Comparison of ENCODE assay signal across 8 cellular contexts in genomic region chr10:32055478-32056135, GRCh38. TPM values are rescaled to one million over a fixed set of nuclear protein-coding genes. Genes with fewer than 3 reads are reported as not detected.
A peak's percentile ranks its signal among the peaks of the same experiment; 100 is the strongest.
DNase-seq lines count a peak whose midpoint lies in the region; ATAC-seq and TF ChIP-seq lines count a peak whose summit lies in the region.

No MANE protein-coding gene starts in this region.

- no peaks in the 10 kb centered on the region for H3K9me3 ChIP-seq in HUES48 (ENCODE audit: control insufficient read depth, insufficient read depth, low read length)
- no peaks in the 10 kb centered on the region for H3K9me3 ChIP-seq in SK-N-MC (ENCODE audit: low read depth, low read length)
- no peaks in the 10 kb centered on the region for H3K9me3 ChIP-seq in heart left ventricle
- H3K9me3 ChIP-seq in upper lobe of right lung: no peaks in the 10 kb centered on the region

- peaks cover 42% of the 10 kb centered on the region for H3K4me1 ChIP-seq in HUES48 (ENCODE audit: control insufficient read depth, insufficient read depth, low read length)
- H3K4me1 ChIP-seq in heart left ventricle: peaks cover under 1 to 50% (median 36%) of the 10 kb centered on the region in 12 donors
- peaks cover 30% of the 10 kb centered on the region for H3K4me1 ChIP-seq in upper lobe of right lung

- 0 to 1% (median 0%) methylated on average over 38 to 59 of the region's 59 CpGs for whole genome bisulfite sequencing in heart left ventricle, 4 donors

- H3K27me3 ChIP-seq in HUES48 (ENCODE audit: control insufficient read depth, insufficient read depth, low read length): no peaks in the 10 kb centered on the region; the same call in 1 of the 2 replicates
- no peaks in the 10 kb centered on the region for H3K27me3 ChIP-seq in heart left ventricle
- no peaks in the 10 kb centered on the region for H3K27me3 ChIP-seq in upper lobe of right lung

- H3K4me3 ChIP-seq in HUES48 (ENCODE audit: low read depth, low read length): peak overlapping the region; percentile 80
- peak overlapping the region; percentile 84 for H3K4me3 ChIP-seq in SK-N-MC
- peak overlapping the region; percentile 61 to 95 (median 89) for H3K4me3 ChIP-seq in heart left ventricle
- peak overlapping the region; percentile 96 for H3K4me3 ChIP-seq in upper lobe of right lung

- peak overlapping the region; percentile 91 for H3K27ac ChIP-seq in HUES48 (ENCODE audit: low read depth, low read length)
- no peak overlapping the region for H3K27ac ChIP-seq in SK-N-MC
- H3K27ac ChIP-seq in heart left ventricle: peak overlapping the region; percentile 93 to 100 (median 98)
- peak overlapping the region; percentile 99 for H3K27ac ChIP-seq in upper lobe of right lung

- peak overlapping the region; percentile 90 for H3K9ac ChIP-seq in HUES48 (ENCODE audit: low read depth, low read length)
- H3K9ac ChIP-seq in SK-N-MC (ENCODE audit: insufficient read length): peak overlapping the region; percentile 81

- TF ChIP-seq CTCF in heart left ventricle (IDR thresholded peaks at IDR 0.05) (peak in 2 of 12 donors; percentile 17 to 19), upper lobe of right lung (IDR thresholded peaks at IDR 0.05) (no peak)

- DNase-seq in EH (ENCODE audit: low read depth) (peak; percentile 63), SK-N-MC (ENCODE audit: low read depth, low spot score) (no peak), heart left ventricle (peak; percentile 77 to 83 (median 77)), pons (ENCODE audit: low spot score) (peak; percentile 56), upper lobe of right lung (peak; percentile 88)
- peak; percentile 4 for DNase-seq in activated naive CD8-positive, alpha-beta T cell treated with anti-CD3 and anti-CD28 coated beads, Interleukin-2, amount 50 U/mL, for 16 hours (ENCODE audit: low read depth, low spot score)

- intact Hi-C loops in heart left ventricle (cut with DNase I): loop anchor here in 7 of 10 donors (5.0 to 10.0 kb wide), 7 partner anchors 87 to 319 kb away; partner anchors contain the start of genes ARHGAP12 (in 1 of the 7) and EPC1 (in 1 of the 7)
- intact Hi-C loops in upper lobe of right lung (cut with DNase I): no loop called here

- peak; percentile 44 for ATAC-seq in GM21423 (IDR thresholded peaks at IDR 0.05; ENCODE audit: unreplicated experiment)
- peak; percentile 75 to 88 (median 79) for ATAC-seq in heart left ventricle
- peak; percentile 84 for ATAC-seq in upper lobe of right lung

- H3K36me3 ChIP-seq in HUES48 (ENCODE audit: control insufficient read depth, insufficient read depth, low read length) (no peaks in the 10 kb centered on the region), SK-N-MC (ENCODE audit: insufficient read depth, low read length) (no peaks in the 10 kb centered on the region), heart left ventricle (no peaks in the 10 kb centered on the region), upper lobe of right lung (no peaks in the 10 kb centered on the region)

- TF ChIP-seq POLR2A in heart left ventricle (IDR thresholded peaks at IDR 0.05): no peak

RNA-seq across cellular contexts. Expression of gene KIF5B, which starts 0.6 kb away (rescaled TPM):
- total RNA-seq in heart left ventricle (100 to 1,000 TPM; 108 to 178 (median 150) TPM), upper lobe of right lung (112 TPM)
- 10 to 100 TPM; 65.6 to 82.6 TPM for polyA plus RNA-seq in heart left ventricle
